ENCODE assay signal across 2 cellular contexts in genomic region chr14:69096766-69097475, GRCh38.
TF ChIP-seq lines count a peak whose summit lies in the region.

No MANE protein-coding gene starts in this region.

TF ChIP-seq in SK-N-SH, 30 proteins besides CTCF, POLR2A, EP300 and RAD21 (continued from another document):
- TF ChIP-seq USF2 (IDR thresholded peaks at IDR 0.05; ENCODE audit: borderline replicate concordance, low read depth, low read length), result no peak
- TF ChIP-seq RFX5 (IDR thresholded peaks at IDR 0.05; ENCODE audit: low read length), result no peak
- no peak for TF ChIP-seq MXI1 (IDR thresholded peaks at IDR 0.05; ENCODE audit: low read depth, low read length)
- TF ChIP-seq FOXM1 (IDR thresholded peaks at IDR 0.05; ENCODE audit: low read depth), result no peak
- no peak for TF ChIP-seq REST (IDR thresholded peaks at IDR 0.05; ENCODE audit: low read depth, low read length)

TF ChIP-seq in SK-N-SH treated with all-trans-retinoic acid at 6 μM for 48 hours, 23 proteins besides CTCF, POLR2A, EP300 and RAD21 (continued from another document):
- TF ChIP-seq TSHZ2 (CRISPR knock-in tag; IDR thresholded peaks at IDR 0.05) (no peak), ZNF70 (CRISPR knock-in tag; IDR thresholded peaks at IDR 0.05) (no peak), CSDC2 (CRISPR knock-in tag; IDR thresholded peaks at IDR 0.05) (no peak), POU6F1 (CRISPR knock-in tag; IDR thresholded peaks at IDR 0.05; ENCODE audit: borderline replicate concordance, low read depth) (no peak), PPARA (CRISPR knock-in tag; IDR thresholded peaks at IDR 0.05; ENCODE audit: borderline replicate concordance) (no peak), ZFP30 (CRISPR knock-in tag; IDR thresholded peaks at IDR 0.05) (no peak), TOX (CRISPR knock-in tag; IDR thresholded peaks at IDR 0.05; ENCODE audit: borderline replicate concordance) (no peak), BACH2 (CRISPR knock-in tag; IDR thresholded peaks at IDR 0.05; ENCODE audit: borderline replicate concordance) (no peak)
